14 cellular contexts compared by ENCODE assay signal in genomic region chr9:31908891-31909480, GRCh38.
DNase-seq lines count a peak whose midpoint lies in the region; ATAC-seq and TF ChIP-seq lines count a peak whose summit lies in the region.
"Had no signal": no experiment of that assay in that cellular context is flagged by ENCODE, and none has a peak within 500 bp of the region (broad histone marks: within the 10 kb centered on the region; RNA-seq: fewer than 3 reads in every experiment).

No MANE protein-coding gene starts in this region.

- no peaks in the 10 kb centered on the region for H3K27me3 ChIP-seq in OCI-LY3 (ENCODE audit: low read depth, low read length)
- H3K27me3 ChIP-seq in hepatocyte = no peaks in the 10 kb centered on the region
- H3K27me3 ChIP-seq in Peyer's patch = no peaks in the 10 kb centered on the region
- H3K27me3 ChIP-seq: stomach had no signal

- peak overlapping the region; percentile 95 for H3K27ac ChIP-seq in OCI-LY3 (ENCODE audit: low read length)
- no peak overlapping the region for H3K27ac ChIP-seq in hepatocyte
- no peak overlapping the region for H3K27ac ChIP-seq in Peyer's patch
- H3K27ac ChIP-seq: stomach had no signal

- H3K4me2 ChIP-seq in OCI-LY3 (ENCODE audit: low read length) (peak overlapping the region; percentile 87), hepatocyte (no peak overlapping the region)

- peak overlapping the region; percentile 32 for H3K4me3 Mint-ChIP-seq in activated CD8-positive, alpha-beta T cell treated with anti-CD3 and anti-CD28 coated beads, Interleukin-2, amount 10 ng/mL, durations not matched to agents 7 days and 5 days
- no peak overlapping the region for H3K4me3 Mint-ChIP-seq in activated CD8-positive, alpha-beta T cell treated with anti-CD3 and anti-CD28 coated beads for 36 hours
- peak overlapping the region; percentile 55 for H3K4me3 Mint-ChIP-seq in stimulated activated memory B cell treated with anti-CD40 and anti-IgM and Interleukin-4, amounts not matched to agents 10 μg/mL and 1 μg/mL and 100 μg/mL, for 72 hours

- H3K36me3 Mint-ChIP-seq in activated CD8-positive, alpha-beta T cell treated with anti-CD3 and anti-CD28 coated beads, Interleukin-2, amount 10 ng/mL, durations not matched to agents 7 days and 5 days (ENCODE audit: low read depth) = no peaks in the 10 kb centered on the region
- no peaks in the 10 kb centered on the region for H3K36me3 Mint-ChIP-seq in activated CD8-positive, alpha-beta T cell treated with anti-CD3 and anti-CD28 coated beads for 36 hours (ENCODE audit: low read depth)
- no peaks in the 10 kb centered on the region for H3K36me3 Mint-ChIP-seq in stimulated activated memory B cell treated with anti-CD40 and anti-IgM and Interleukin-4, amounts not matched to agents 10 μg/mL and 1 μg/mL and 100 μg/mL, for 72 hours

- H3K4me1 ChIP-seq in OCI-LY3 (ENCODE audit: low read length) (peaks cover 23% of the 10 kb centered on the region), hepatocyte (ENCODE audit: insufficient read depth) (no peaks in the 10 kb centered on the region), Peyer's patch (no peaks in the 10 kb centered on the region)
- H3K4me1 ChIP-seq: stomach had no signal

- TF ChIP-seq CTCF in activated CD8-positive, alpha-beta T cell treated with anti-CD3 and anti-CD28 coated beads for 36 hours (IDR thresholded peaks at IDR 0.05) = no peak
- TF ChIP-seq CTCF in OCI-LY3 (IDR thresholded peaks at IDR 0.05; ENCODE audit: low read depth, low read length) (no peak), hepatocyte (IDR thresholded peaks at IDR 0.05; ENCODE audit: poor library complexity) (no peak), Peyer's patch (IDR thresholded peaks at IDR 0.05) (no peak)

- CTCF ChIA-PET in activated CD8-positive, alpha-beta T cell treated with anti-CD3 and anti-CD28 coated beads, Interleukin-2, amount 10 ng/mL, durations not matched to agents 7 days and 5 days (lab: Charles Lee) = no interaction called here
- CTCF ChIA-PET in activated CD8-positive, alpha-beta T cell treated with anti-CD3 and anti-CD28 coated beads for 36 hours (lab: Charles Lee) = no interaction called here

- H3K9me3 ChIP-seq in OCI-LY3 (ENCODE audit: insufficient read depth, low read length) (peaks cover 4% of the 10 kb centered on the region; the same call in 1 of the 2 replicates), hepatocyte (ENCODE audit: low read depth) (no peaks in the 10 kb centered on the region), Peyer's patch (no peaks in the 10 kb centered on the region)
- H3K9me3 ChIP-seq: stomach had no signal

- H3K4me1 Mint-ChIP-seq in activated CD8-positive, alpha-beta T cell treated with anti-CD3 and anti-CD28 coated beads, Interleukin-2, amount 10 ng/mL, durations not matched to agents 7 days and 5 days (ENCODE audit: low read depth) = no peaks in the 10 kb centered on the region
- H3K4me1 Mint-ChIP-seq in activated CD8-positive, alpha-beta T cell treated with anti-CD3 and anti-CD28 coated beads for 36 hours (ENCODE audit: low read depth) = peaks cover 2% of the 10 kb centered on the region
- H3K4me1 Mint-ChIP-seq in stimulated activated memory B cell treated with anti-CD40 and anti-IgM and Interleukin-4, amounts not matched to agents 10 μg/mL and 1 μg/mL and 100 μg/mL, for 72 hours = peaks cover 7% of the 10 kb centered on the region

- POLR2A ChIA-PET in activated CD8-positive, alpha-beta T cell treated with anti-CD3 and anti-CD28 coated beads, Interleukin-2, amount 10 ng/mL, durations not matched to agents 7 days and 5 days (lab: Charles Lee) = no interaction called here
- POLR2A ChIA-PET in activated CD8-positive, alpha-beta T cell treated with anti-CD3 and anti-CD28 coated beads for 36 hours (lab: Charles Lee) = no interaction called here

- H3K27ac Mint-ChIP-seq in activated CD8-positive, alpha-beta T cell treated with anti-CD3 and anti-CD28 coated beads, Interleukin-2, amount 10 ng/mL, durations not matched to agents 7 days and 5 days = peak overlapping the region; percentile 29
- no peak overlapping the region for H3K27ac Mint-ChIP-seq in activated CD8-positive, alpha-beta T cell treated with anti-CD3 and anti-CD28 coated beads for 36 hours
- no peak overlapping the region for H3K27ac Mint-ChIP-seq in stimulated activated memory B cell treated with anti-CD40 and anti-IgM and Interleukin-4, amounts not matched to agents 10 μg/mL and 1 μg/mL and 100 μg/mL, for 72 hours

- H3K79me2 ChIP-seq in OCI-LY3 (ENCODE audit: low read length) = no peaks in the 10 kb centered on the region
- H3K79me2 ChIP-seq in hepatocyte = no peaks in the 10 kb centered on the region

- TF ChIP-seq POLR2A in Peyer's patch (IDR thresholded peaks at IDR 0.05) = no peak

- WGBS in hepatocyte (ENCODE audit: low lambda C conversion rate, missing lambda C conversion rate) = 83% methylated on average over 11 of the region's 11 CpGs

- H2AFZ ChIP-seq in OCI-LY3 (ENCODE audit: low read depth, low read length) (peak overlapping the region; percentile 80; the same call in 1 of the 2 replicates), hepatocyte (no peak overlapping the region)

- H3K27me3 Mint-ChIP-seq in activated CD8-positive, alpha-beta T cell treated with anti-CD3 and anti-CD28 coated beads, Interleukin-2, amount 10 ng/mL, durations not matched to agents 7 days and 5 days (ENCODE audit: low read depth) = no peaks in the 10 kb centered on the region
- H3K27me3 Mint-ChIP-seq in activated CD8-positive, alpha-beta T cell treated with anti-CD3 and anti-CD28 coated beads for 36 hours = no peaks in the 10 kb centered on the region
- no peaks in the 10 kb centered on the region for H3K27me3 Mint-ChIP-seq in stimulated activated memory B cell treated with anti-CD40 and anti-IgM and Interleukin-4, amounts not matched to agents 10 μg/mL and 1 μg/mL and 100 μg/mL, for 72 hours

- H3K9me3 Mint-ChIP-seq in activated CD8-positive, alpha-beta T cell treated with anti-CD3 and anti-CD28 coated beads, Interleukin-2, amount 10 ng/mL, durations not matched to agents 7 days and 5 days (ENCODE audit: insufficient read depth) = no peaks in the 10 kb centered on the region
- H3K9me3 Mint-ChIP-seq in activated CD8-positive, alpha-beta T cell treated with anti-CD3 and anti-CD28 coated beads for 36 hours = no peaks in the 10 kb centered on the region
- H3K9me3 Mint-ChIP-seq in stimulated activated memory B cell treated with anti-CD40 and anti-IgM and Interleukin-4, amounts not matched to agents 10 μg/mL and 1 μg/mL and 100 μg/mL, for 72 hours = no peaks in the 10 kb centered on the region

- no peak for DNase-seq in activated CD8-positive, alpha-beta T cell treated with anti-CD3 and anti-CD28 coated beads, Interleukin-2, amount 10 ng/mL, durations not matched to agents 7 days and 5 days
- DNase-seq in activated CD8-positive, alpha-beta T cell treated with anti-CD3 and anti-CD28 coated beads for 36 hours = no peak
- no peak for DNase-seq in hepatocyte (ENCODE audit: low spot score)
- DNase-seq in inferior parietal cortex (ENCODE audit: extremely low spot score) = no peak
- no peak for DNase-seq in Peyer's patch
- DNase-seq: AML-193; NCI-H1436 treated with DMSO at 0.1 percent for 48 hours; SIG-M5; stimulated activated CD4-positive, alpha-beta T cell treated with anti-CD3 and anti-CD28 coated beads, Interleukin-15, amount 100 ng/mL, for 24 hours; stomach had no signal

- H4K20me1 ChIP-seq in OCI-LY3 (ENCODE audit: insufficient read depth, low read length) = no peaks in the 10 kb centered on the region
- no peaks in the 10 kb centered on the region for H4K20me1 ChIP-seq in hepatocyte (ENCODE audit: insufficient read depth, poor library complexity, severe bottlenecking)

- no peak for ATAC-seq in activated CD8-positive, alpha-beta T cell treated with anti-CD3 and anti-CD28 coated beads, Interleukin-2, amount 10 ng/mL, durations not matched to agents 7 days and 5 days
- ATAC-seq in activated CD8-positive, alpha-beta T cell treated with anti-CD3 and anti-CD28 coated beads for 36 hours = no peak
- ATAC-seq in HG02759 (IDR thresholded peaks at IDR 0.05; ENCODE audit: unreplicated experiment) = peak; percentile 39
- no peak for ATAC-seq in stimulated activated memory B cell treated with anti-CD40 and anti-IgM and Interleukin-4, amounts not matched to agents 10 μg/mL and 1 μg/mL and 100 μg/mL, for 72 hours
- ATAC-seq: esophagus mucosa had no signal

- H3K9me2 ChIP-seq in hepatocyte (replicated peaks; ENCODE audit: insufficient read depth) = no peaks in the 10 kb centered on the region

- H3K9ac ChIP-seq in OCI-LY3 (ENCODE audit: low read length) = peak overlapping the region; percentile 70

- H3K36me3 ChIP-seq in OCI-LY3 (replicated peaks; ENCODE audit: low read depth, low read length) = peaks cover 7% of the 10 kb centered on the region
- H3K36me3 ChIP-seq in hepatocyte (replicated peaks; ENCODE audit: insufficient read depth, low read depth) = no peaks in the 10 kb centered on the region
- no peaks in the 10 kb centered on the region for H3K36me3 ChIP-seq in Peyer's patch
- H3K36me3 ChIP-seq: stomach had no signal

- intact Hi-C loops in activated CD8-positive, alpha-beta T cell treated with anti-CD3 and anti-CD28 coated beads for 36 hours (cut with micrococcal nuclease) = no loop called here

- H3K4me3 ChIP-seq in OCI-LY3 (ENCODE audit: low read length) (peak overlapping the region; percentile 77), hepatocyte (no peak overlapping the region), Peyer's patch (no peak overlapping the region)
- H3K4me3 ChIP-seq: stomach had no signal
